In the genomic region with DNA sequence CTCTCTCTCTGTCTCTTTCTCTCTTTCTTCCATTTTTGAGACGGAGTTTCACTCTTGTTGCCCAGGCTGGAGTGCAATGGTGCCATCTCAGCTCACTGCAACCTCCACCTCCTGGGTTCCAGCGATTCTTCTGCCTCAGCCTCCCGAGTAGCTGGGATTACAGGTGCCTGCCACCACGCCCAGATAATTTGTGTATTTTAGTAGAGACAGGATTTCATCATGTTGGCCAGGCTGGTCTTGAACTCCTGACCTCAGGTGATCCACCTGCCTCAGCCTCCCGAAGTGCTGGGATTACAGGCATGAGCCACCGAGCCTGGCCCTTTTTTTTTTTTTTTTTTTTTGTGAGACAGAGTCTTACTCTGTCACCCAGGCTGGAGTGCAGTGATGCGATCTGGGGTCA, we compare ENCODE assay signal across 11 cellular contexts. TPM values are rescaled to one million over a fixed set of nuclear protein-coding genes. Genes with fewer than 3 reads are reported as not detected.
DNase-seq lines count a peak whose midpoint lies in the region; ATAC-seq and TF ChIP-seq lines count a peak whose summit lies in the region.
"Not testable (repeated sequence)": the region's sequence is repeated elsewhere in the genome, so short reads cannot be mapped to it uniquely, and the experiment has no call there.
"Had no signal": no experiment of that assay in that cellular context is flagged by ENCODE, and none has a peak within 500 bp of the region (broad histone marks: within the 10 kb centered on the region; RNA-seq: fewer than 3 reads in every experiment).

No MANE protein-coding gene starts in this region.

- CTCF ChIA-PET in PC-9 (lab: Charles Lee), result interaction anchor here (0.6 kb wide), 1 partner anchor 20 kb away, joined by 4 read pairs; a partner anchor contains a TSS

- peak overlapping the region; percentile 62 for H3K4me3 Mint-ChIP-seq in type B pancreatic cell

- not testable (repeated sequence) for H3K36me3 ChIP-seq in PC-9 (ENCODE audit: low read depth); body of pancreas (replicated peaks in 1 of 2; ENCODE audit: insufficient read depth in 1 of 2, low read depth in 2 of 2); esophagus squamous epithelium; lower lobe of right lung; parathyroid adenoma (ENCODE audit: control insufficient read depth, insufficient read depth, low read length); smooth muscle cell (ENCODE audit: low read depth)

- not testable (repeated sequence) for H3K9ac ChIP-seq in parathyroid adenoma; smooth muscle cell (ENCODE audit: low read depth)

- not testable (repeated sequence) for TF ChIP-seq POLR2A in body of pancreas (IDR thresholded peaks at IDR 0.05); esophagus squamous epithelium (IDR thresholded peaks at IDR 0.05)

- H2AFZ ChIP-seq in PC-9; parathyroid adenoma; smooth muscle cell (ENCODE audit: low read depth): not testable (repeated sequence)

- not testable (repeated sequence) for H3K9me3 ChIP-seq in PC-9 (ENCODE audit: insufficient read depth, low read depth); body of pancreas; esophagus squamous epithelium; lower lobe of right lung; parathyroid adenoma (ENCODE audit: control insufficient read depth, low read length); smooth muscle cell (replicated peaks; ENCODE audit: low read depth)

- H3K4me2 ChIP-seq in PC-9, result peak overlapping the region; percentile 66
- peak overlapping the region; percentile 25 for H3K4me2 ChIP-seq in parathyroid adenoma (ENCODE audit: low read length)
- H3K4me2 ChIP-seq in smooth muscle cell, result not testable (repeated sequence)

- TF ChIP-seq CTCF in 22Rv1 (IDR thresholded peaks at IDR 0.05); PC-9 (conservative IDR thresholded peaks at IDR 0.05); body of pancreas (IDR thresholded peaks at IDR 0.05); esophagus squamous epithelium (IDR thresholded peaks at IDR 0.05); lower lobe of right lung (IDR thresholded peaks at IDR 0.05); parathyroid adenoma (IDR thresholded peaks at IDR 0.05); smooth muscle cell (IDR thresholded peaks at IDR 0.05; ENCODE audit: borderline replicate concordance, insufficient read depth, poor library complexity, severe bottlenecking); type B pancreatic cell (conservative IDR thresholded peaks at IDR 0.05): not testable (repeated sequence)

- H3K4me1 Mint-ChIP-seq in type B pancreatic cell (ENCODE audit: unreplicated experiment), result peaks cover 21% of the 10 kb centered on the region

- H3F3A ChIP-seq in PC-9 (ENCODE audit: insufficient read depth, low read depth), result peaks cover 11% of the 10 kb centered on the region; the same call in 1 of the 2 replicates
- not testable (repeated sequence) for H3F3A ChIP-seq in smooth muscle cell (ENCODE audit: low read depth)

- not testable (repeated sequence) for ATAC-seq in body of pancreas, lower lobe of right lung

- not testable (repeated sequence) for H3K4me3 ChIP-seq in PC-9; body of pancreas; esophagus squamous epithelium; lower lobe of right lung; parathyroid adenoma (ENCODE audit: low read depth, low read length); smooth muscle cell

- intact Hi-C loops in PC-9 (cut with micrococcal nuclease; ENCODE audit: unreplicated experiment); body of pancreas (cut with DNase I); esophagus squamous epithelium (cut with DNase I); lower lobe of right lung (cut with DNase I): not testable (repeated sequence)

- not testable (repeated sequence) for BruUV-seq in PC-9 (replicated peaks; lab: Mats Ljungman, UMichigan)

- not testable (repeated sequence) for H3K9me2 ChIP-seq in PC-9 (ENCODE audit: insufficient read depth)

- H3K27ac Mint-ChIP-seq in type B pancreatic cell, result peak overlapping the region; percentile 91

- not testable (repeated sequence) for H4K20me1 ChIP-seq in PC-9 (ENCODE audit: insufficient read depth); smooth muscle cell (ENCODE audit: low read depth)

- POLR2A ChIA-PET in PC-9 (lab: Charles Lee; ENCODE audit: unreplicated experiment), result not testable (repeated sequence)

- H3K36me3 Mint-ChIP-seq in type B pancreatic cell, result not testable (repeated sequence)

- H3K27ac ChIP-seq in 22Rv1, result peak overlapping the region; percentile 83
- H3K27ac ChIP-seq in PC-9, result peak overlapping the region; percentile 91
- peak overlapping the region; percentile 88 to 99 (median 98) for H3K27ac ChIP-seq in body of pancreas
- peak overlapping the region; percentile 76 to 89 (median 87) for H3K27ac ChIP-seq in esophagus squamous epithelium
- peak overlapping the region; percentile 1 for H3K27ac ChIP-seq in lower lobe of right lung
- peak overlapping the region; percentile 83 for H3K27ac ChIP-seq in parathyroid adenoma
- H3K27ac ChIP-seq in smooth muscle cell (ENCODE audit: low read depth), result peak overlapping the region; percentile 46

- H3K27me3 ChIP-seq in PC-9 (ENCODE audit: insufficient read depth, low read depth); body of pancreas; esophagus squamous epithelium; lower lobe of right lung (ENCODE audit: low read depth); parathyroid adenoma (ENCODE audit: control insufficient read depth, insufficient read depth, low read length); smooth muscle cell (ENCODE audit: low read depth): not testable (repeated sequence)

- H3K4me1 ChIP-seq in PC-9 (replicated peaks; ENCODE audit: insufficient read depth) (peaks cover 33% of the 10 kb centered on the region), body of pancreas (peaks cover 78% of the 10 kb centered on the region), esophagus squamous epithelium (peaks cover 10 to 57% (median 10%) of the 10 kb centered on the region in 3 donors)
- H3K4me1 ChIP-seq in lower lobe of right lung; parathyroid adenoma; smooth muscle cell (ENCODE audit: low read depth): not testable (repeated sequence)

- not testable (repeated sequence) for H3K79me2 ChIP-seq in PC-9 (ENCODE audit: low read depth); parathyroid adenoma; smooth muscle cell (ENCODE audit: low read depth)

- H3K9me3 Mint-ChIP-seq in type B pancreatic cell, result not testable (repeated sequence)

- WGBS in body of pancreas, 2 donors, result 44 to 53% methylated on average over 5 to 7 of the region's 7 CpGs
- 80% methylated on average over 6 of the region's 7 CpGs; no CpG with 5 or more reads in 1 of the 2 donors for WGBS in esophagus squamous epithelium, 2 donors
- 84% methylated on average over 6 of the region's 7 CpGs for WGBS in smooth muscle cell (ENCODE audit: low lambda C conversion rate)

- H3K27me3 Mint-ChIP-seq in type B pancreatic cell, result not testable (repeated sequence)

- DNase-seq in PC-9; body of pancreas; esophagus squamous epithelium (lab: John Stamatoyannopoulos, UW); lower lobe of right lung; smooth muscle cell (lab: John Stamatoyannopoulos, UW; ENCODE audit: unreplicated experiment); type B pancreatic cell (ENCODE audit: extremely low spot score, unreplicated experiment): not testable (repeated sequence)

RNA-seq across cellular contexts. Expression of a gene that starts 4.7 kb away (rescaled TPM):
- total RNA-seq in PC-9 (2021), result 39.5 and 44.0 TPM in 2 replicates
- total RNA-seq in body of pancreas, result 10 to 100 TPM; 38.9 to 51.9 TPM
- 10 to 100 TPM; 35.9 to 84.2 (median 46.4) TPM for total RNA-seq in esophagus squamous epithelium
- total RNA-seq in lower lobe of right lung, result 9.3 TPM
- 2.9 and 6.7 TPM in 2 replicates for total RNA-seq in smooth muscle cell
- polyA plus RNA-seq in smooth muscle cell, result 12.5 and 18.9 TPM in 2 replicates
- total RNA-seq in type B pancreatic cell (ENCODE audit: low replicate concordance), result 33.9 and 53.1 TPM in 2 replicates

RNA-seq across cellular contexts. Expression of a gene that starts 19.6 kb away (rescaled TPM):
- total RNA-seq in PC-9 (2021) (33.3 and 42.7 TPM in 2 replicates), body of pancreas (10 to 100 TPM; 42.5 to 44.1 TPM), esophagus squamous epithelium (10 to 100 TPM; 19.1 to 52.0 (median 33.5) TPM), lower lobe of right lung (32.7 TPM), smooth muscle cell (6.2 and 7.1 TPM in 2 replicates), type B pancreatic cell (ENCODE audit: low replicate concordance) (41.4 and 57.0 TPM in 2 replicates)
- 15.4 and 22.4 TPM in 2 replicates for polyA plus RNA-seq in smooth muscle cell

RNA-seq across cellular contexts. Expression of a gene that starts 29.0 kb away (rescaled TPM):
- total RNA-seq in PC-9 (2021) (53.8 and 64.5 TPM in 2 replicates), body of pancreas (10 to 100 TPM; 13.8 to 17.6 TPM), esophagus squamous epithelium (10 to 100 TPM; 16.6 to 61.4 (median 51.9) TPM), lower lobe of right lung (29.7 TPM), smooth muscle cell (33.7 and 40.8 TPM in 2 replicates), type B pancreatic cell (ENCODE audit: low replicate concordance) (43.2 and 54.9 TPM in 2 replicates)
- 35.3 and 39.0 TPM in 2 replicates for polyA plus RNA-seq in smooth muscle cell

RNA-seq across cellular contexts. Expression of a gene that starts 29.1 kb away (rescaled TPM):
- total RNA-seq in PC-9 (2021) (1.5 and 2.5 TPM in 2 replicates), body of pancreas (1 to 10 TPM in 1 of 2 donors, not detected in 1; 1.6 TPM), esophagus squamous epithelium (under 1 TPM; 0.32 to 0.79 (median 0.38) TPM), lower lobe of right lung (0.35 TPM), smooth muscle cell (2.0 TPM in 1 of 2 replicates, not detected in the other), type B pancreatic cell (ENCODE audit: low replicate concordance) (0.80 and 0.88 TPM in 2 replicates)
- not detected in 2 replicates for polyA plus RNA-seq in smooth muscle cell

RNA-seq across cellular contexts. Expression of a gene that starts 32.1 kb away (rescaled TPM):
- total RNA-seq in PC-9 (2021) (28.8 and 29.3 TPM in 2 replicates), body of pancreas (10 to 100 TPM; 27.0 to 47.0 TPM), esophagus squamous epithelium (10 to 100 TPM; 18.1 to 50.1 (median 37.6) TPM), lower lobe of right lung (8.4 TPM), smooth muscle cell (0.36 and 0.67 TPM in 2 replicates), type B pancreatic cell (ENCODE audit: low replicate concordance) (9.0 and 22.6 TPM in 2 replicates)
- polyA plus RNA-seq in smooth muscle cell, result 0.27 and 2.3 TPM in 2 replicates
- total RNA-seq: CD8-positive, alpha-beta T cell; Daoy; HFFc6 had no signal

Comparison
In these comparisons a context has a peak if more than half of its experiments do, and no peak if none do; other contexts are left out.
1. H3K27ac ChIP-seq: peak in every context shown above with its lines; median percentile 98 in body of pancreas; 91 in PC-9; 87 in esophagus squamous epithelium; 83 in 22Rv1; 83 in parathyroid adenoma; 46 in smooth muscle cell; 1 in lower lobe of right lung.